8 cellular contexts compared by ENCODE assay signal in the genomic region with DNA sequence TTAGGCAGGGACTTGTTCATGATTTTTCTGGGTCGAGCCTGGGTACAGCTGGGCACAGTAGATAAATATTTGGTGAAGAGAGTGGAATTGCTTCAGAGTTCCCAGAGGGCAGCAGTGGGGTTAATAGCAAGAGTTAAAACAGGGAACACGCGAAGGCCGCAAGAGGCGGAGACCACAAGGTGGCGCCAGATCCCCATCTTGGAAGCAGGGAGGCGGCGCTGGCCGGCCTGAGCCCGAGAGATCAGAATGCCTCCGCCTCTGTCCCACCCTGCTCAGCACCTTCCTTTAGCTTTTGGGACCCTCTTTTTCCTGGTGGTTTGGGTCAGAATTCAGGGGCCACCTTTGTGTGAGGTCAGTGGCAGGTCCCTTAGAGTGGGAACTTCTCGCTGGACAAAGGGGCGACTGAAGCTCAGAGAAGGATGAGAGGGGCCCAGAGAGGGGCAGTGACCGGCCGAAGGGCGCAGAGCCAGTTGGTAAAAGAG. TPM values are rescaled to one million over a fixed set of nuclear protein-coding genes. Genes with fewer than 3 reads are reported as not detected.
DNase-seq lines count a peak whose midpoint lies in the region; ATAC-seq and TF ChIP-seq lines count a peak whose summit lies in the region.

No MANE protein-coding gene starts in this region.

- DNase-seq in CD4-positive, alpha-beta T cell = peak; percentile 66 to 88 (median 77)
- DNase-seq in NCI-H748 treated with DMSO at 0.1 percent for 48 hours (lab: John Stamatoyannopoulos, UW) = peak; percentile 15
- peak; percentile 80 for DNase-seq in activated CD4-positive, alpha-beta memory T cell treated with anti-CD3 and anti-CD28 coated beads, Interleukin-2, amount 10 ng/mL, durations not matched to agents 7 days and 5 days
- peak; percentile 83 to 91 (median 88) for DNase-seq in dorsolateral prefrontal cortex
- DNase-seq in memory B cell (ENCODE audit: low spot score in 2 of 2) = peak; percentile 85 to 92
- peak; percentile 74 for DNase-seq in stimulated activated CD8-positive, alpha-beta memory T cell treated with anti-CD3 and anti-CD28 coated beads, Interleukin-15, amount 100 ng/mL, for 1 hour (ENCODE audit: low read depth)

- peaks cover 17% of the 10 kb centered on the region for H3K4me1 ChIP-seq in HEK293 (ENCODE audit: control insufficient read depth, insufficient read depth, low read length)

- peaks cover 21% of the 10 kb centered on the region for H3K27me3 Mint-ChIP-seq in CD4-positive, alpha-beta T cell
- peaks cover 11% of the 10 kb centered on the region for H3K27me3 Mint-ChIP-seq in activated CD4-positive, alpha-beta memory T cell treated with anti-CD3 and anti-CD28 coated beads, Interleukin-2, amount 10 ng/mL, durations not matched to agents 7 days and 5 days
- H3K27me3 Mint-ChIP-seq in memory B cell = peaks cover 6% of the 10 kb centered on the region

- peaks cover 5% of the 10 kb centered on the region for H3K4me1 Mint-ChIP-seq in CD4-positive, alpha-beta T cell (ENCODE audit: low read depth)
- no peaks in the 10 kb centered on the region for H3K4me1 Mint-ChIP-seq in activated CD4-positive, alpha-beta memory T cell treated with anti-CD3 and anti-CD28 coated beads, Interleukin-2, amount 10 ng/mL, durations not matched to agents 7 days and 5 days
- H3K4me1 Mint-ChIP-seq in memory B cell = peaks cover 6% of the 10 kb centered on the region

- H3K27ac ChIP-seq in CD4-positive, alpha-beta T cell (ENCODE audit: low read depth, low read length) = no peak overlapping the region
- H3K27ac ChIP-seq in HEK293 (ENCODE audit: extremely low read depth, low read depth, low read length) (no peak overlapping the region), dorsolateral prefrontal cortex (peak overlapping the region in 6 of 59 donors; percentile 9 to 67 (median 46))

- intact Hi-C loops in CD4-positive, alpha-beta T cell (cut with DNase I, micrococcal nuclease) = loop anchor here (1.0 to 10.0 kb wide), 3 partner anchors 112 to 212 kb away; no protein-coding TSS in a partner anchor
- intact Hi-C loops in dorsolateral prefrontal cortex (cut with DNase I) = loop anchor here (1.0 to 10.0 kb wide), 8 partner anchors 65 to 309 kb away; a partner anchor contains a TSS

- no peaks in the 10 kb centered on the region for H3K36me3 ChIP-seq in HEK293 (ENCODE audit: control insufficient read depth in 2 of 2, insufficient read depth in 1 of 2, low read length in 2 of 2)

- H3K9me3 ChIP-seq in CD4-positive, alpha-beta T cell (ENCODE audit: control insufficient read depth, low read length) = no peaks in the 10 kb centered on the region
- H3K9me3 ChIP-seq in HEK293 (ENCODE audit: control insufficient read depth, insufficient read depth, low read depth, low read length) = no peaks in the 10 kb centered on the region

- no peak overlapping the region for H3K4me3 ChIP-seq in HEK293 (ENCODE audit: low read depth, low read length)
- peak overlapping the region in 32 of 59 donors; percentile 11 to 53 (median 35) for H3K4me3 ChIP-seq in dorsolateral prefrontal cortex

- H3K4me3 Mint-ChIP-seq in CD4-positive, alpha-beta T cell = no peak overlapping the region
- H3K4me3 Mint-ChIP-seq in activated CD4-positive, alpha-beta memory T cell treated with anti-CD3 and anti-CD28 coated beads, Interleukin-2, amount 10 ng/mL, durations not matched to agents 7 days and 5 days = no peak overlapping the region
- H3K4me3 Mint-ChIP-seq in memory B cell = no peak overlapping the region

- ATAC-seq in CD4-positive, alpha-beta T cell (ENCODE audit: poor library complexity) = peak; percentile 76
- ATAC-seq in memory B cell (ENCODE audit: low read depth) (peak; percentile 76), GM19023 (IDR thresholded peaks at IDR 0.05; ENCODE audit: unreplicated experiment) (no peak)

- H3K27ac Mint-ChIP-seq in CD4-positive, alpha-beta T cell = no peak overlapping the region
- no peak overlapping the region for H3K27ac Mint-ChIP-seq in activated CD4-positive, alpha-beta memory T cell treated with anti-CD3 and anti-CD28 coated beads, Interleukin-2, amount 10 ng/mL, durations not matched to agents 7 days and 5 days
- H3K27ac Mint-ChIP-seq in memory B cell = no peak overlapping the region

- POLR2A ChIA-PET in CD4-positive, alpha-beta T cell (lab: Charles Lee) = no interaction called here
- POLR2A ChIA-PET in HEK293 (lab: Yijun Ruan, JAX) = interaction anchor here (1.1 kb wide), 1 partner anchor 112 kb away, joined by 4 read pairs; no protein-coding TSS in a partner anchor
- POLR2A ChIA-PET in activated CD4-positive, alpha-beta memory T cell treated with anti-CD3 and anti-CD28 coated beads, Interleukin-2, amount 10 ng/mL, durations not matched to agents 7 days and 5 days (lab: Charles Lee) = no interaction called here

- H3K27me3 ChIP-seq in CD4-positive, alpha-beta T cell (ENCODE audit: control insufficient read depth, insufficient read depth, low read length) = no peaks in the 10 kb centered on the region
- no peaks in the 10 kb centered on the region for H3K27me3 ChIP-seq in dorsolateral prefrontal cortex

- CTCF ChIA-PET in CD4-positive, alpha-beta T cell (lab: Charles Lee) = interaction anchor here (0.6 to 3.9 kb wide), 5 partner anchors 22 to 114 kb away, joined by 3 to 37 read pairs (median 7); no protein-coding TSS in a partner anchor
- CTCF ChIA-PET in HEK293 (lab: Yijun Ruan, JAX) = interaction anchor here (0.5 to 13.2 kb wide), 36 partner anchors 10 to 1456 kb away, joined by 3 to 281 read pairs (median 5); no protein-coding TSS in a partner anchor
- CTCF ChIA-PET in activated CD4-positive, alpha-beta memory T cell treated with anti-CD3 and anti-CD28 coated beads, Interleukin-2, amount 10 ng/mL, durations not matched to agents 7 days and 5 days (lab: Charles Lee) = interaction anchor here (0.6 to 2.2 kb wide), 7 partner anchors 9 to 258 kb away, joined by 3 to 33 read pairs (median 4); no protein-coding TSS in a partner anchor

- H3K9me3 Mint-ChIP-seq in CD4-positive, alpha-beta T cell = no peaks in the 10 kb centered on the region
- H3K9me3 Mint-ChIP-seq in activated CD4-positive, alpha-beta memory T cell treated with anti-CD3 and anti-CD28 coated beads, Interleukin-2, amount 10 ng/mL, durations not matched to agents 7 days and 5 days = no peaks in the 10 kb centered on the region
- no peaks in the 10 kb centered on the region for H3K9me3 Mint-ChIP-seq in memory B cell

- no peaks in the 10 kb centered on the region for H3K36me3 Mint-ChIP-seq in CD4-positive, alpha-beta T cell (ENCODE audit: low read depth)
- H3K36me3 Mint-ChIP-seq in activated CD4-positive, alpha-beta memory T cell treated with anti-CD3 and anti-CD28 coated beads, Interleukin-2, amount 10 ng/mL, durations not matched to agents 7 days and 5 days (ENCODE audit: low read depth) = no peaks in the 10 kb centered on the region
- H3K36me3 Mint-ChIP-seq in memory B cell = no peaks in the 10 kb centered on the region

- peak; percentile 97 for TF ChIP-seq CTCF in CD4-positive, alpha-beta T cell (IDR thresholded peaks at IDR 0.05)
- peak; percentile 94 for TF ChIP-seq CTCF in HEK293 (tag by site-specific recombination; IDR thresholded peaks at IDR 0.05)
- peak; percentile 86 to 99 (median 96) for TF ChIP-seq CTCF in dorsolateral prefrontal cortex (IDR thresholded peaks at IDR 0.05 in 54 of 56, conservative IDR thresholded peaks at IDR 0.05 in 2 of 56; ENCODE audit: low read depth in 1 of 56, partially characterized antibody in 56 of 56)

TF ChIP-seq in HEK293, 187 proteins besides CTCF, POLR2A, EP300 and RAD21 (continues in another document):
- TF ChIP-seq, protein P1, sequence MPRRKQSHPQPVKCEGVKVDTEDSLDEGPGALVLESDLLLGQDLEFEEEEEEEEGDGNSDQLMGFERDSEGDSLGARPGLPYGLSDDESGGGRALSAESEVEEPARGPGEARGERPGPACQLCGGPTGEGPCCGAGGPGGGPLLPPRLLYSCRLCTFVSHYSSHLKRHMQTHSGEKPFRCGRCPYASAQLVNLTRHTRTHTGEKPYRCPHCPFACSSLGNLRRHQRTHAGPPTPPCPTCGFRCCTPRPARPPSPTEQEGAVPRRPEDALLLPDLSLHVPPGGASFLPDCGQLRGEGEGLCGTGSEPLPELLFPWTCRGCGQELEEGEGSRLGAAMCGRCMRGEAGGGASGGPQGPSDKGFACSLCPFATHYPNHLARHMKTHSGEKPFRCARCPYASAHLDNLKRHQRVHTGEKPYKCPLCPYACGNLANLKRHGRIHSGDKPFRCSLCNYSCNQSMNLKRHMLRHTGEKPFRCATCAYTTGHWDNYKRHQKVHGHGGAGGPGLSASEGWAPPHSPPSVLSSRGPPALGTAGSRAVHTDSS (tag by site-specific recombination; IDR thresholded peaks at IDR 0.05) = no peak
- TF ChIP-seq ZNF776 (tag by site-specific recombination; IDR thresholded peaks at IDR 0.05; ENCODE audit: borderline replicate concordance) = no peak
- TF ChIP-seq ZNF768 (tag by site-specific recombination; IDR thresholded peaks at IDR 0.05) = peak; percentile 98
- 0 out of 2 replicates have a peak, but pooled peaks have one; percentile 1 for TF ChIP-seq SP7 (tag by site-specific recombination; IDR thresholded peaks at IDR 0.05)
- no peak for TF ChIP-seq GLIS1 (tag by site-specific recombination; IDR thresholded peaks at IDR 0.05)
- TF ChIP-seq, protein P2, sequence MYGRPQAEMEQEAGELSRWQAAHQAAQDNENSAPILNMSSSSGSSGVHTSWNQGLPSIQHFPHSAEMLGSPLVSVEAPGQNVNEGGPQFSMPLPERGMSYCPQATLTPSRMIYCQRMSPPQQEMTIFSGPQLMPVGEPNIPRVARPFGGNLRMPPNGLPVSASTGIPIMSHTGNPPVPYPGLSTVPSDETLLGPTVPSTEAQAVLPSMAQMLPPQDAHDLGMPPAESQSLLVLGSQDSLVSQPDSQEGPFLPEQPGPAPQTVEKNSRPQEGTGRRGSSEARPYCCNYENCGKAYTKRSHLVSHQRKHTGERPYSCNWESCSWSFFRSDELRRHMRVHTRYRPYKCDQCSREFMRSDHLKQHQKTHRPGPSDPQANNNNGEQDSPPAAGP (tag by site-specific recombination; IDR thresholded peaks at IDR 0.05) = 0 out of 2 replicates have a peak, but pooled peaks have one; percentile 37
- TF ChIP-seq ZNF76 (tag by site-specific recombination; IDR thresholded peaks at IDR 0.05; ENCODE audit: borderline replicate concordance, low read depth) = peak; percentile 68; the same call in 1 of the 2 replicates
- TF ChIP-seq EGR2 (tag by site-specific recombination; IDR thresholded peaks at IDR 0.05; ENCODE audit: low read depth) = no peak
- peak; percentile 65 for TF ChIP-seq ZNF660 (tag by site-specific recombination; IDR thresholded peaks at IDR 0.05)
- TF ChIP-seq ZNF501 (tag by site-specific recombination; IDR thresholded peaks at IDR 0.05) = peak; percentile 33; the same call in 1 of the 2 replicates
- no peak for TF ChIP-seq ZNF510 (tag by site-specific recombination; IDR thresholded peaks at IDR 0.05; ENCODE audit: insufficient replicate concordance)
- TF ChIP-seq KLF8 (tag by site-specific recombination; IDR thresholded peaks at IDR 0.05) = peak; percentile 47; the same call in 1 of the 2 replicates
- no peak for TF ChIP-seq ZFP3 (tag by site-specific recombination; IDR thresholded peaks at IDR 0.05; ENCODE audit: low read depth)

RNA-seq across cellular contexts. Expression of a gene that starts 6.5 kb away (rescaled TPM):
- total RNA-seq in CD4-positive, alpha-beta T cell = under 1 TPM; 0.25 to 0.30 TPM
- not detected for total RNA-seq in activated CD4-positive, alpha-beta memory T cell treated with anti-CD3 and anti-CD28 coated beads, Interleukin-2, amount 10 ng/mL, durations not matched to agents 7 days and 5 days
- 100 to 1,000 TPM in 75 of 120 experiments, 10 to 100 TPM in 45; 50.7 to 418 (median 112) TPM for total RNA-seq in dorsolateral prefrontal cortex

Comparison
In these comparisons a context has a peak if more than half of its experiments do, and no peak if none do; other contexts are left out.
1. DNase-seq: peak in every context shown above with its lines; median percentile 88 in memory B cell; 88 in dorsolateral prefrontal cortex; 80 in activated CD4-positive, alpha-beta memory T cell treated with anti-CD3 and anti-CD28 coated beads, Interleukin-2, amount 10 ng/mL, durations not matched to agents 7 days and 5 days; 77 in CD4-positive, alpha-beta T cell; 74 in stimulated activated CD8-positive, alpha-beta memory T cell treated with anti-CD3 and anti-CD28 coated beads, Interleukin-15, amount 100 ng/mL, for 1 hour; 15 in NCI-H748 treated with DMSO at 0.1 percent for 48 hours.
2. RNA of a gene that starts 6.5 kb away (total RNA-seq): 50.7 to 418 TPM in dorsolateral prefrontal cortex; 0.25 to 0.30 TPM in CD4-positive, alpha-beta T cell and not detected in activated CD4-positive, alpha-beta memory T cell treated with anti-CD3 and anti-CD28 coated beads, Interleukin-2, amount 10 ng/mL, durations not matched to agents 7 days and 5 days; every median in the first group is over 10 times any median in the second.
3. Peak in every context shown above with its lines, with median percentiles within 50 percentile points of each other: CTCF ChIP-seq.